ENCODE assay signal across 8 cellular contexts in genomic region chr10:52314822-52315552, GRCh38. TPM values are rescaled to one million over a fixed set of nuclear protein-coding genes. Genes with fewer than 3 reads are reported as not detected.
DNase-seq lines count a peak whose midpoint lies in the region; ATAC-seq and TF ChIP-seq lines count a peak whose summit lies in the region.

No MANE protein-coding gene starts in this region.

- 28 to 54% methylated on average over 5 to 13 of the region's 36 CpGs for WGBS in gastroesophageal sphincter (ENCODE audit: low coverage in 1 of 2), 2 donors
- no CpG with 5 or more reads among the region's 36 CpGs for WGBS in trophoblast cell (ENCODE audit: extremely low coverage, insufficient coverage, insufficient read length)

- POLR2A ChIA-PET in RWPE1 (lab: Yijun Ruan, JAX; ENCODE audit: low non-redundant PET) = interaction anchor here (0.9 kb wide), 1 partner anchor 174 kb away, joined by 3 read pairs; no protein-coding TSS in a partner anchor

- H4K8ac ChIP-seq in trophoblast cell (ENCODE audit: low read depth, low read length) = no peak overlapping the region

- H3K4me1 ChIP-seq in gastroesophageal sphincter = peaks cover 0 to 24% (median 13%) of the 10 kb centered on the region in 3 donors
- H3K4me1 ChIP-seq in trophoblast cell (ENCODE audit: control insufficient read depth in 1 of 2, insufficient read depth in 2 of 2, low read length in 2 of 2) = peaks cover 3 to 8% of the 10 kb centered on the region in 2 experiments

- no peak overlapping the region for H4K91ac ChIP-seq in trophoblast cell (ENCODE audit: low read depth, low read length)

- peak; percentile 68 for DNase-seq in EL
- peak; percentile 38 for DNase-seq in RWPE1 (ENCODE audit: low spot score)
- DNase-seq in trophoblast cell = no peak
- no peak for DNase-seq in middle frontal gyrus (ENCODE audit: extremely low spot score, low spot score)
- no peak for DNase-seq in AML-193 (lab: John Stamatoyannopoulos, UW)
- DNase-seq in activated CD4-positive, alpha-beta T cell treated with anti-CD3 and anti-CD28 coated beads for 1 hour = no peak
- no peak for DNase-seq in activated CD8-positive, alpha-beta memory T cell treated with anti-CD3 and anti-CD28 coated beads, Interleukin-2, amount 10 ng/mL, durations not matched to agents 7 days and 5 days

- H3K36me3 Mint-ChIP-seq in activated CD8-positive, alpha-beta memory T cell treated with anti-CD3 and anti-CD28 coated beads, Interleukin-2, amount 10 ng/mL, durations not matched to agents 7 days and 5 days = no peaks in the 10 kb centered on the region

- H3K18ac ChIP-seq in trophoblast cell (ENCODE audit: low read length) = no peak overlapping the region

- no peak for TF ChIP-seq CTCF in RWPE1 (conservative IDR thresholded peaks at IDR 0.05; ENCODE audit: low read depth)
- no peak for TF ChIP-seq CTCF in gastroesophageal sphincter (IDR thresholded peaks at IDR 0.05)

- no peak overlapping the region for H2BK5ac ChIP-seq in trophoblast cell (ENCODE audit: low read depth, low read length, poor library complexity)

- peaks cover 44% of the 10 kb centered on the region for H3K27me3 Mint-ChIP-seq in activated CD8-positive, alpha-beta memory T cell treated with anti-CD3 and anti-CD28 coated beads, Interleukin-2, amount 10 ng/mL, durations not matched to agents 7 days and 5 days

- no peak overlapping the region for H2AK5ac ChIP-seq in trophoblast cell (ENCODE audit: low read length)

- H3K27me3 ChIP-seq in gastroesophageal sphincter (peaks cover 55% of the 10 kb centered on the region), trophoblast cell (ENCODE audit: insufficient read depth, low read length) (peaks cover 22% of the 10 kb centered on the region)

- H3K4ac ChIP-seq in trophoblast cell (ENCODE audit: low read depth, low read length) = no peak overlapping the region

- H3K36me3 ChIP-seq in gastroesophageal sphincter (no peaks in the 10 kb centered on the region), trophoblast cell (ENCODE audit: control insufficient read depth in 1 of 2, insufficient read depth in 2 of 2, low read length in 2 of 2) (no peaks in the 10 kb centered on the region)

- peak; percentile 26 for ATAC-seq in gastroesophageal sphincter
- ATAC-seq in activated CD8-positive, alpha-beta memory T cell treated with anti-CD3 and anti-CD28 coated beads, Interleukin-2, amount 10 ng/mL, durations not matched to agents 7 days and 5 days = no peak

- H3K4me2 ChIP-seq in trophoblast cell (ENCODE audit: low read length) = peak overlapping the region; percentile 92

- H3K14ac ChIP-seq in trophoblast cell (ENCODE audit: low read length) = no peak overlapping the region

- no peaks in the 10 kb centered on the region for H3K79me1 ChIP-seq in trophoblast cell (ENCODE audit: low read length)

- peak overlapping the region in 1 of 2 donors; percentile 51 for H3K4me3 ChIP-seq in gastroesophageal sphincter
- H3K4me3 ChIP-seq in trophoblast cell (ENCODE audit: low read depth, low read length) = peak overlapping the region; percentile 56

- H3K4me3 Mint-ChIP-seq in activated CD8-positive, alpha-beta memory T cell treated with anti-CD3 and anti-CD28 coated beads, Interleukin-2, amount 10 ng/mL, durations not matched to agents 7 days and 5 days = no peak overlapping the region

- peaks cover 2% of the 10 kb centered on the region for H3K79me2 ChIP-seq in trophoblast cell (ENCODE audit: control insufficient read depth, insufficient read depth, low read length, poor library complexity)

- no peak overlapping the region for H3K27ac Mint-ChIP-seq in activated CD8-positive, alpha-beta memory T cell treated with anti-CD3 and anti-CD28 coated beads, Interleukin-2, amount 10 ng/mL, durations not matched to agents 7 days and 5 days

- CTCF ChIA-PET in RWPE1 (lab: Yijun Ruan, JAX) = interaction anchor here (0.7 to 1.8 kb wide), 4 partner anchors 14 to 252 kb away, joined by 5 to 6 read pairs (median 6); no protein-coding TSS in a partner anchor
- CTCF ChIA-PET in activated CD8-positive, alpha-beta memory T cell treated with anti-CD3 and anti-CD28 coated beads, Interleukin-2, amount 10 ng/mL, durations not matched to agents 7 days and 5 days (lab: Charles Lee) = no interaction called here

- H3K27ac ChIP-seq in RWPE1 (peak overlapping the region; percentile 87), gastroesophageal sphincter (no peak overlapping the region), trophoblast cell (ENCODE audit: low read depth, low read length) (no peak overlapping the region)

- no peak for TF ChIP-seq POLR2A in gastroesophageal sphincter (IDR thresholded peaks at IDR 0.05)

- no peak for TF ChIP-seq EP300 in gastroesophageal sphincter (IDR thresholded peaks at IDR 0.05)

- H3K23ac ChIP-seq in trophoblast cell (ENCODE audit: low read length) = no peak overlapping the region

- H3K9ac ChIP-seq in trophoblast cell (ENCODE audit: low read length) = no peak overlapping the region

- H3K4me1 Mint-ChIP-seq in activated CD8-positive, alpha-beta memory T cell treated with anti-CD3 and anti-CD28 coated beads, Interleukin-2, amount 10 ng/mL, durations not matched to agents 7 days and 5 days = no peaks in the 10 kb centered on the region

- H2BK120ac ChIP-seq in trophoblast cell (ENCODE audit: insufficient read depth, low read length, poor library complexity) = no peak overlapping the region

- H2BK12ac ChIP-seq in trophoblast cell (ENCODE audit: low read length) = no peak overlapping the region

- H2AFZ ChIP-seq in trophoblast cell (ENCODE audit: insufficient read depth, low read length, poor library complexity) = no peak overlapping the region

- H3K9me3 Mint-ChIP-seq in activated CD8-positive, alpha-beta memory T cell treated with anti-CD3 and anti-CD28 coated beads, Interleukin-2, amount 10 ng/mL, durations not matched to agents 7 days and 5 days (ENCODE audit: low read depth) = no peaks in the 10 kb centered on the region

- no peak overlapping the region for H4K12ac ChIP-seq in trophoblast cell (ENCODE audit: low read depth, low read length)

- H3K9me3 ChIP-seq in gastroesophageal sphincter (no peaks in the 10 kb centered on the region), trophoblast cell (ENCODE audit: insufficient read depth, low read depth, low read length) (peaks cover 2% of the 10 kb centered on the region)

RNA-seq across cellular contexts. Expression of gene DKK1, which starts 0.9 kb away (rescaled TPM):
- 1 to 10 TPM in 2 of 4 donors, not detected in 2; 3.1 to 7.5 TPM for total RNA-seq in gastroesophageal sphincter
- polyA plus RNA-seq in trophoblast cell (2013) = 14.5 and 14.6 TPM in 2 replicates
- total RNA-seq in activated CD8-positive, alpha-beta memory T cell treated with anti-CD3 and anti-CD28 coated beads, Interleukin-2, amount 10 ng/mL, durations not matched to agents 7 days and 5 days = not detected

Comparison
In these comparisons a context has a peak if more than half of its experiments do, and no peak if none do; other contexts are left out.
1. DNase-seq: peak in EL (single experiment) and RWPE1 (single experiment); none in trophoblast cell (0 of 2), middle frontal gyrus (single experiment), AML-193 (0 of 2), activated CD4-positive, alpha-beta T cell treated with anti-CD3 and anti-CD28 coated beads for 1 hour (single experiment) and activated CD8-positive, alpha-beta memory T cell treated with anti-CD3 and anti-CD28 coated beads, Interleukin-2, amount 10 ng/mL, durations not matched to agents 7 days and 5 days (single experiment).